Comparison of ENCODE assay signal across 16 cellular contexts in genomic region chr7:151366872-151367207, GRCh38. TPM values are rescaled to one million over a fixed set of nuclear protein-coding genes. Genes with fewer than 3 reads are reported as not detected.
DNase-seq lines count a peak whose midpoint lies in the region; ATAC-seq and TF ChIP-seq lines count a peak whose summit lies in the region.
"Had no signal": no experiment of that assay in that cellular context is flagged by ENCODE, and none has a peak within 500 bp of the region (broad histone marks: within the 10 kb centered on the region; RNA-seq: fewer than 3 reads in every experiment).

No MANE protein-coding gene starts in this region.

- peak; percentile 40 for DNase-seq in HFF-Myc (ENCODE audit: extremely low read depth, low read depth)
- no peak for DNase-seq in esophagus muscularis mucosa (ENCODE audit: extremely low spot score)
- DNase-seq in memory B cell (ENCODE audit: low spot score in 2 of 2), result no peak
- no peak for DNase-seq in tibial artery
- DNase-seq in activated gamma-delta T cell (lab: John Stamatoyannopoulos, UW), result no peak
- DNase-seq in OCI-M1 (lab: John Stamatoyannopoulos, UW), result no peak
- DNase-seq: Calu3; glutamatergic neuron; GOT3; stimulated activated CD4-positive, alpha-beta T cell treated with anti-CD3 and anti-CD28 coated beads, Interleukin-2, amount 100 ng/mL, for 48 hours; stimulated activated naive CD4-positive, alpha-beta T cell had no signal

- no peaks in the 10 kb centered on the region for H3K27me3 Mint-ChIP-seq in memory B cell
- H3K27me3 Mint-ChIP-seq: activated naive CD4-positive, alpha-beta T cell treated with anti-CD3 and anti-CD28 coated beads, Interleukin-2, amount 50 U/mL, for 24 hours had no signal

- peaks cover 26% of the 10 kb centered on the region for H3K36me3 Mint-ChIP-seq in memory B cell

- ATAC-seq in memory B cell (ENCODE audit: low read depth), result no peak
- ATAC-seq in GM18505 (IDR thresholded peaks at IDR 0.05; ENCODE audit: unreplicated experiment), result no peak
- no peak for ATAC-seq in HG03565 (IDR thresholded peaks at IDR 0.05; ENCODE audit: unreplicated experiment)

- TF ChIP-seq CTCF in HFF-Myc (IDR thresholded peaks at IDR 0.05; ENCODE audit: low read depth, low read length, missing control alignments), result no peak
- TF ChIP-seq CTCF in esophagus muscularis mucosa (IDR thresholded peaks at IDR 0.05), result no peak
- TF ChIP-seq CTCF in tibial artery (IDR thresholded peaks at IDR 0.05), result no peak

- peak overlapping the region; percentile 20 for H3K27ac Mint-ChIP-seq in memory B cell
- H3K27ac Mint-ChIP-seq: activated naive CD4-positive, alpha-beta T cell treated with anti-CD3 and anti-CD28 coated beads, Interleukin-2, amount 50 U/mL, for 24 hours; progenitor cell of endocrine pancreas had no signal

- peaks cover 12 to 34% (median 33%) of the 10 kb centered on the region in 4 donors for H3K4me1 ChIP-seq in esophagus muscularis mucosa
- H3K4me1 ChIP-seq in tibial artery, result peaks cover 0 to 41% (median 29%) of the 10 kb centered on the region in 4 donors

- H3K4me1 Mint-ChIP-seq in memory B cell, result peaks cover 3% of the 10 kb centered on the region

- intact Hi-C loops in esophagus muscularis mucosa (cut with DNase I) (loop anchor here (5.0 to 10.0 kb wide), 2 partner anchors 148 to 390 kb away; partner anchors contain the start of gene RHEB), tibial artery (cut with DNase I; ENCODE audit: low total_unique reads) (no loop called here)

- H3K36me3 ChIP-seq in esophagus muscularis mucosa (peaks cover 10 to 56% (median 44%) of the 10 kb centered on the region in 4 donors), tibial artery (peaks cover 12 to 41% (median 26%) of the 10 kb centered on the region in 3 donors)

- TF ChIP-seq POLR2A in esophagus muscularis mucosa (IDR thresholded peaks at IDR 0.05; ENCODE audit: low read depth) (no peak), GM18505 (IDR thresholded peaks at IDR 0.05; ENCODE audit: borderline replicate concordance, extremely low read depth, insufficient read depth, insufficient read length) (no peak)

- TF ChIP-seq EP300 in esophagus muscularis mucosa (IDR thresholded peaks at IDR 0.05), result peak; percentile 55

- H3K4me3 ChIP-seq in HFF-Myc (replicated peaks; ENCODE audit: low read depth, low read length) (no peak overlapping the region), esophagus muscularis mucosa (no peak overlapping the region), tibial artery (no peak overlapping the region)

- 33% methylated on average over 5 of the region's 5 CpGs for WGBS in esophagus muscularis mucosa

- H3K27me3 ChIP-seq in esophagus muscularis mucosa (no peaks in the 10 kb centered on the region), tibial artery (no peaks in the 10 kb centered on the region)

- peak overlapping the region; percentile 71 to 85 (median 78) for H3K27ac ChIP-seq in esophagus muscularis mucosa (replicated peaks in 1 of 4)
- H3K27ac ChIP-seq in tibial artery, result peak overlapping the region; percentile 50 to 61

- H3K4me3 Mint-ChIP-seq in memory B cell, result no peak overlapping the region
- H3K4me3 Mint-ChIP-seq: activated naive CD4-positive, alpha-beta T cell treated with anti-CD3 and anti-CD28 coated beads, Interleukin-2, amount 50 U/mL, for 24 hours had no signal

- H3K9me3 ChIP-seq in esophagus muscularis mucosa, result no peaks in the 10 kb centered on the region
- H3K9me3 ChIP-seq in tibial artery, result no peaks in the 10 kb centered on the region

- peaks cover 2% of the 10 kb centered on the region for H3K9me3 Mint-ChIP-seq in memory B cell
- H3K9me3 Mint-ChIP-seq: activated naive CD4-positive, alpha-beta T cell treated with anti-CD3 and anti-CD28 coated beads, Interleukin-2, amount 50 U/mL, for 24 hours had no signal

RNA-seq across cellular contexts. Expression of gene NUB1, which starts 25.2 kb away (rescaled TPM):
- 10 to 100 TPM; 45.9 to 59.1 (median 53.0) TPM for total RNA-seq in esophagus muscularis mucosa

RNA-seq across cellular contexts. Expression of gene WDR86, which starts 43.0 kb away (rescaled TPM):
- 10 to 100 TPM in 2 of 4 donors, 1 to 10 TPM in 2; 5.4 to 11.8 (median 9.6) TPM for total RNA-seq in esophagus muscularis mucosa
- total RNA-seq: Calu3, RPMI7951 had no signal
